15 cellular contexts compared by ENCODE assay signal in genomic region chr12:123095074-123095694, GRCh38. TPM values are rescaled to one million over a fixed set of nuclear protein-coding genes. Genes with fewer than 3 reads are reported as not detected.
DNase-seq lines count a peak whose midpoint lies in the region; ATAC-seq and TF ChIP-seq lines count a peak whose summit lies in the region.
"Had no signal": no experiment of that assay in that cellular context is flagged by ENCODE, and none has a peak within 500 bp of the region (broad histone marks: within the 10 kb centered on the region; RNA-seq: fewer than 3 reads in every experiment).

No MANE protein-coding gene starts in this region.

- H3K9ac ChIP-seq in skeletal muscle tissue (ENCODE audit: low read depth in 1 of 3, low read length in 3 of 3): peak overlapping the region; percentile 45 to 68 (median 47)

- 77 to 82% (median 81%) methylated on average over 19 to 20 of the region's 20 CpGs for WGBS in adrenal gland, 4 donors

- TF ChIP-seq POLR2A in adrenal gland (IDR thresholded peaks at IDR 0.05): no peak

- H3K4me3 ChIP-seq in Caco-2 (ENCODE audit: low read depth, low read length) (no peak overlapping the region), adrenal gland (no peak overlapping the region), skeletal muscle tissue (ENCODE audit: low read length in 3 of 3) (peak overlapping the region in 2 of 3 donors; percentile 10 to 29)
- H3K4me3 ChIP-seq: body of pancreas, SJSA1 had no signal

- H3K4me3 Mint-ChIP-seq in Caco-2 (ENCODE audit: unreplicated experiment): no peak overlapping the region
- H3K4me3 Mint-ChIP-seq: natural killer cell treated with Interleukin-12 subunit alpha and Interleukin-12 subunit beta and Interleukin-15 and Interleukin-18, amount 100 ng/mL, for 72 hours had no signal

- POLR2A ChIA-PET in Caco-2 (lab: Charles Lee): no interaction called here

- H3K36me3 Mint-ChIP-seq in Caco-2 (ENCODE audit: insufficient read depth, unreplicated experiment): peaks cover 6% of the 10 kb centered on the region
- H3K36me3 Mint-ChIP-seq: natural killer cell treated with Interleukin-12 subunit alpha and Interleukin-12 subunit beta and Interleukin-15 and Interleukin-18, amount 100 ng/mL, for 72 hours had no signal

- H3K9me3 ChIP-seq in Caco-2 (no peaks in the 10 kb centered on the region), adrenal gland (replicated peaks in 1 of 3) (no peaks in the 10 kb centered on the region), skeletal muscle tissue (ENCODE audit: control insufficient read depth in 3 of 3, low read length in 3 of 3) (no peaks in the 10 kb centered on the region)
- H3K9me3 ChIP-seq: body of pancreas, SJSA1 had no signal

- H3K36me3 ChIP-seq in Caco-2 (ENCODE audit: control insufficient read depth, insufficient read depth, low read length) (no peaks in the 10 kb centered on the region), adrenal gland (replicated peaks in 1 of 2) (no peaks in the 10 kb centered on the region), skeletal muscle tissue (ENCODE audit: control insufficient read depth in 3 of 3, insufficient read depth in 3 of 3, low read length in 3 of 3) (no peaks in the 10 kb centered on the region)
- H3K36me3 ChIP-seq: SJSA1 had no signal

- no peaks in the 10 kb centered on the region for H3K27me3 Mint-ChIP-seq in Caco-2 (ENCODE audit: insufficient read depth, unreplicated experiment)
- H3K27me3 Mint-ChIP-seq: natural killer cell treated with Interleukin-12 subunit alpha and Interleukin-12 subunit beta and Interleukin-15 and Interleukin-18, amount 100 ng/mL, for 72 hours had no signal

- ATAC-seq in left lobe of liver: peak; percentile 38
- ATAC-seq in HG02852 (IDR thresholded peaks at IDR 0.05; ENCODE audit: unreplicated experiment): no peak
- ATAC-seq: natural killer cell treated with Interleukin-12 subunit alpha and Interleukin-12 subunit beta and Interleukin-15 and Interleukin-18, amount 100 ng/mL, for 72 hours had no signal

- H3K4me1 ChIP-seq in Caco-2: peaks cover 21% of the 10 kb centered on the region
- H3K4me1 ChIP-seq in adrenal gland (replicated peaks in 1 of 2): peaks cover 27 to 49% of the 10 kb centered on the region in 2 donors
- H3K4me1 ChIP-seq in skeletal muscle tissue (ENCODE audit: control insufficient read depth in 3 of 3, insufficient read depth in 3 of 3, low read length in 3 of 3): peaks cover 58 to 79% (median 69%) of the 10 kb centered on the region in 3 donors

- no peaks in the 10 kb centered on the region for H3K27me3 ChIP-seq in Caco-2 (replicated peaks; ENCODE audit: control insufficient read depth, insufficient read depth, low read length)
- H3K27me3 ChIP-seq in adrenal gland: no peaks in the 10 kb centered on the region
- no peaks in the 10 kb centered on the region for H3K27me3 ChIP-seq in skeletal muscle tissue (ENCODE audit: control insufficient read depth in 3 of 3, insufficient read depth in 3 of 3, low read length in 3 of 3)
- H3K27me3 ChIP-seq: body of pancreas, SJSA1 had no signal

- H3K9me3 Mint-ChIP-seq in Caco-2 (ENCODE audit: unreplicated experiment): no peaks in the 10 kb centered on the region
- H3K9me3 Mint-ChIP-seq: natural killer cell treated with Interleukin-12 subunit alpha and Interleukin-12 subunit beta and Interleukin-15 and Interleukin-18, amount 100 ng/mL, for 72 hours had no signal

- H3K27ac Mint-ChIP-seq in Caco-2 (ENCODE audit: unreplicated experiment): peak overlapping the region; percentile 24
- H3K27ac Mint-ChIP-seq: natural killer cell treated with Interleukin-12 subunit alpha and Interleukin-12 subunit beta and Interleukin-15 and Interleukin-18, amount 100 ng/mL, for 72 hours had no signal

- intact Hi-C loops in Caco-2 (cut with micrococcal nuclease; ENCODE audit: unreplicated experiment): loop anchor here (10.0 kb wide), 1 partner anchor 50 kb away; no protein-coding TSS in a partner anchor
- intact Hi-C loops in adrenal gland (cut with DNase I): no loop called here

- CTCF ChIA-PET in Caco-2 (lab: Charles Lee): no interaction called here

- H3K27ac ChIP-seq in adrenal gland (peak overlapping the region; percentile 36 to 88 (median 84)), skeletal muscle tissue (ENCODE audit: low read depth, low read length) (peak overlapping the region; percentile 81)
- H3K27ac ChIP-seq: body of pancreas, epithelial cell of prostate, SJSA1 had no signal

- BruUV-seq in Caco-2 (replicated peaks; lab: Mats Ljungman, UMichigan): no TSS peak

- no peak for DNase-seq in Caco-2
- no peak for DNase-seq in adrenal gland
- no peak for DNase-seq in left lobe of liver (ENCODE audit: low spot score)
- no peak for DNase-seq in GM03348 (ENCODE audit: low spot score)
- no peak for DNase-seq in stimulated activated CD4-positive, alpha-beta T cell treated with anti-CD3 and anti-CD28 coated beads, Interleukin-4, amount 100 ng/mL, for 1 hour
- DNase-seq in GM19240 (ENCODE audit: insufficient read length, low spot score): no peak
- DNase-seq: activated T-cell treated with anti-CD3 and anti-CD28 coated beads, Interleukin-2, amount 50 U/mL, for 48 hours; GF-D8; stimulated activated CD8-positive, alpha-beta memory T cell treated with anti-CD3 and anti-CD28 coated beads, Interleukin-4, amount 100 ng/mL, for 48 hours had no signal

- H3K4me1 Mint-ChIP-seq in Caco-2 (ENCODE audit: low read depth, unreplicated experiment): peaks cover 15% of the 10 kb centered on the region

- no peak for TF ChIP-seq CTCF in Caco-2 (IDR thresholded peaks at IDR 0.05; ENCODE audit: insufficient read depth in 1 of 2, low read depth in 1 of 2, low read length in 1 of 2, severe bottlenecking in 1 of 2, unreplicated experiment in 1 of 2)
- TF ChIP-seq CTCF in adrenal gland (IDR thresholded peaks at IDR 0.05): no peak

RNA-seq across cellular contexts. Expression of gene PITPNM2, which starts 55.7 kb away (rescaled TPM):
- total RNA-seq in Caco-2 (2022) (10.6 TPM in 2 replicates), adrenal gland (10 to 100 TPM; 15.5 to 57.4 (median 28.4) TPM), left lobe of liver (19.2 TPM), skeletal muscle tissue (3.1 TPM)
- polyA plus RNA-seq in adrenal gland: 10 to 100 TPM; 13.2 to 33.9 (median 18.3) TPM

Comparison
In these comparisons a context has a peak if more than half of its experiments do, and no peak if none do; other contexts are left out.
1. H3K4me3 ChIP-seq: peak in skeletal muscle tissue (2 of 3); none in Caco-2 (single experiment) and adrenal gland (0 of 4).